ENCODE assay signal across 9 cellular contexts in genomic region chr9:89484475-89485404, GRCh38. TPM values are rescaled to one million over a fixed set of nuclear protein-coding genes. Genes with fewer than 3 reads are reported as not detected.
DNase-seq lines count a peak whose midpoint lies in the region; ATAC-seq and TF ChIP-seq lines count a peak whose summit lies in the region.
"Had no signal": no experiment of that assay in that cellular context is flagged by ENCODE, and none has a peak within 500 bp of the region (broad histone marks: within the 10 kb centered on the region; RNA-seq: fewer than 3 reads in every experiment).

No MANE protein-coding gene starts in this region.

- H3K4me3 ChIP-seq in heart left ventricle = peak overlapping the region in 3 of 12 donors; percentile 13 to 42 (median 40)

- no peaks in the 10 kb centered on the region for H3K27me3 Mint-ChIP-seq in CD4-positive, alpha-beta T cell

- no peak for TF ChIP-seq CTCF in CD4-positive, alpha-beta T cell (IDR thresholded peaks at IDR 0.05)
- no peak for TF ChIP-seq CTCF in heart left ventricle (IDR thresholded peaks at IDR 0.05)

- no peaks in the 10 kb centered on the region for H3K9me3 ChIP-seq in CD4-positive, alpha-beta T cell (ENCODE audit: control insufficient read depth, low read length)
- H3K9me3 ChIP-seq in heart left ventricle = peaks cover 0 to 11% (median 0%) of the 10 kb centered on the region in 12 donors

- peaks cover 73% of the 10 kb centered on the region for H3K36me3 Mint-ChIP-seq in CD4-positive, alpha-beta T cell (ENCODE audit: low read depth)

- intact Hi-C loops in CD4-positive, alpha-beta T cell (cut with DNase I, micrococcal nuclease) = loop anchor here in 1 of 2 experiments (5.0 kb wide), 2 partner anchors 38 to 42 kb away; no protein-coding TSS in a partner anchor
- intact Hi-C loops in heart left ventricle (cut with DNase I) = no loop called here

- no peaks in the 10 kb centered on the region for H3K36me3 ChIP-seq in heart left ventricle
- H3K36me3 ChIP-seq: WERI-Rb-1 had no signal

- WGBS in heart left ventricle, 4 donors = 88 to 93% (median 89%) methylated on average over 6 of the region's 6 CpGs

- CTCF ChIA-PET in CD4-positive, alpha-beta T cell (lab: Charles Lee) = interaction anchor here (1.0 to 3.6 kb wide), 4 partner anchors 29 to 64 kb away, joined by 3 to 24 read pairs (median 4); no protein-coding TSS in a partner anchor

- peak overlapping the region; percentile 88 for H3K27ac Mint-ChIP-seq in CD4-positive, alpha-beta T cell

- peak overlapping the region; percentile 94 for H3K4me3 Mint-ChIP-seq in CD4-positive, alpha-beta T cell

- ATAC-seq in CD4-positive, alpha-beta T cell (ENCODE audit: poor library complexity) = no peak
- ATAC-seq in GM19468 (IDR thresholded peaks at IDR 0.05; ENCODE audit: extremely low read depth, unreplicated experiment) = peak; percentile 46
- ATAC-seq in heart left ventricle = peak; percentile 21 to 53 (median 30)
- no peak for ATAC-seq in GM18873 (IDR thresholded peaks at IDR 0.05; ENCODE audit: low FRiP score, unreplicated experiment)

- POLR2A ChIA-PET in CD4-positive, alpha-beta T cell (lab: Charles Lee) = interaction anchor here (0.6 to 4.1 kb wide), 10 partner anchors 13 to 51 kb away, joined by 3 to 44 read pairs (median 4); partner anchors contain the start of gene SEMA4D

- TF ChIP-seq POLR2A in heart left ventricle (IDR thresholded peaks at IDR 0.05) = no peak

- no peaks in the 10 kb centered on the region for H3K9me3 Mint-ChIP-seq in CD4-positive, alpha-beta T cell

- H3K27ac ChIP-seq in CD4-positive, alpha-beta T cell (ENCODE audit: low read depth, low read length) = peak overlapping the region; percentile 67
- H3K27ac ChIP-seq in heart left ventricle = no peak overlapping the region
- H3K27ac ChIP-seq: WERI-Rb-1 had no signal

- H3K4me1 ChIP-seq in heart left ventricle = peaks cover 0 to 74% (median 4%) of the 10 kb centered on the region in 12 donors

- H3K27me3 ChIP-seq in CD4-positive, alpha-beta T cell (ENCODE audit: control insufficient read depth, insufficient read depth, low read length) = no peaks in the 10 kb centered on the region
- H3K27me3 ChIP-seq in heart left ventricle = no peaks in the 10 kb centered on the region

- peaks cover 91% of the 10 kb centered on the region for H3K4me1 Mint-ChIP-seq in CD4-positive, alpha-beta T cell (ENCODE audit: low read depth)

- no peak for DNase-seq in CD4-positive, alpha-beta T cell
- DNase-seq in OCI-M1 (lab: John Stamatoyannopoulos, UW) (peak; percentile 9), heart left ventricle (no peak), SK-N-DZ (ENCODE audit: low spot score) (no peak), NOMO-1 treated with DMSO at 0.1 percent for 48 hours (lab: John Stamatoyannopoulos, UW; ENCODE audit: unreplicated experiment) (no peak), AG08396 (ENCODE audit: low spot score) (no peak)
- DNase-seq: WERI-Rb-1 had no signal

RNA-seq across cellular contexts. Expression of gene SEMA4D, which starts 13.2 kb away (rescaled TPM):
- total RNA-seq in CD4-positive, alpha-beta T cell = 100 to 1,000 TPM; 399 to 430 TPM
- 10 to 100 TPM; 12.8 to 59.8 (median 20.3) TPM for total RNA-seq in heart left ventricle
- 1 to 10 TPM; 4.0 to 8.1 TPM for polyA plus RNA-seq in heart left ventricle
- 15.0 and 18.2 TPM in 2 replicates for polyA plus RNA-seq in SK-N-DZ (2014; cell fraction: cytosol; rRNA removed)
- polyA plus RNA-seq in SK-N-DZ (2014; cell fraction: nucleus; rRNA removed) = 27.2 and 58.4 TPM in 2 replicates

Comparison
In these comparisons a context has a peak if more than half of its experiments do, and no peak if none do; other contexts are left out.
1. ATAC-seq: peak in GM19468 (single experiment) and heart left ventricle (4 of 4); none in CD4-positive, alpha-beta T cell (single experiment) and GM18873 (single experiment).
2. RNA of gene SEMA4D, which starts 13.2 kb away (total RNA-seq): 399 to 430 TPM in CD4-positive, alpha-beta T cell; 12.8 to 59.8 TPM in heart left ventricle; every median in the first group is over 4 times any median in the second.